ENCODE assay signal across 14 cellular contexts in genomic region chr4:47530801-47531200, GRCh38. TPM values are rescaled to one million over a fixed set of nuclear protein-coding genes. Genes with fewer than 3 reads are reported as not detected.
DNase-seq lines count a peak whose midpoint lies in the region; ATAC-seq and TF ChIP-seq lines count a peak whose summit lies in the region.
"Had no signal": no experiment of that assay in that cellular context is flagged by ENCODE, and none has a peak within 500 bp of the region (broad histone marks: within the 10 kb centered on the region; RNA-seq: fewer than 3 reads in every experiment).

No MANE protein-coding gene starts in this region.

- peak overlapping the region; percentile 46 for H3K27ac Mint-ChIP-seq in CD4-positive, alpha-beta T cell
- H3K27ac Mint-ChIP-seq in osteocyte (ENCODE audit: unreplicated experiment): peak overlapping the region; percentile 76

- H3K27me3 Mint-ChIP-seq in CD4-positive, alpha-beta T cell: no peaks in the 10 kb centered on the region
- H3K27me3 Mint-ChIP-seq in osteocyte (ENCODE audit: unreplicated experiment): no peaks in the 10 kb centered on the region

- POLR2A ChIA-PET in CD4-positive, alpha-beta T cell (lab: Charles Lee): interaction anchor here (1.6 to 1.7 kb wide), 2 partner anchors 46 to 68 kb away, joined by 3 to 8 read pairs; partner anchors contain the start of genes ATP10D and COMMD8

- BruUV-seq in mammary epithelial cell (replicated peaks; lab: Mats Ljungman, UMichigan): TSS peak; percentile 61

- H3K79me2 ChIP-seq in mammary epithelial cell (ENCODE audit: insufficient read depth, low read length): peaks cover 30% of the 10 kb centered on the region

- H3K9me3 Mint-ChIP-seq in CD4-positive, alpha-beta T cell: peaks cover 6% of the 10 kb centered on the region
- H3K9me3 Mint-ChIP-seq in osteocyte (ENCODE audit: unreplicated experiment): peaks cover 26% of the 10 kb centered on the region

- H3K4me1 Mint-ChIP-seq in CD4-positive, alpha-beta T cell (ENCODE audit: low read depth): peaks cover 46% of the 10 kb centered on the region
- peaks cover 42% of the 10 kb centered on the region for H3K4me1 Mint-ChIP-seq in osteocyte (ENCODE audit: unreplicated experiment)

- peaks cover 9% of the 10 kb centered on the region for H3K36me3 ChIP-seq in mammary epithelial cell (ENCODE audit: insufficient read depth, low read length)

- no peak overlapping the region for H3K4me3 ChIP-seq in mammary epithelial cell (replicated peaks in 1 of 3; ENCODE audit: insufficient read depth in 1 of 3, low read depth in 2 of 3, low read length in 3 of 3)
- H3K4me3 ChIP-seq: body of pancreas had no signal

- dilution Hi-C loops in mammary epithelial cell (cut with HindIII; ENCODE audit: low sequenced_read_pairs): no loop called here

- no peak for TF ChIP-seq CTCF in CD4-positive, alpha-beta T cell (IDR thresholded peaks at IDR 0.05)
- TF ChIP-seq CTCF in mammary epithelial cell (conservative IDR thresholded peaks at IDR 0.05 in 1 of 2, IDR thresholded peaks at IDR 0.05 in 1 of 2; ENCODE audit: extremely low read depth in 1 of 2, insufficient read depth in 1 of 2, low read depth in 1 of 2, low read length in 2 of 2) (no peak), osteocyte (IDR thresholded peaks at IDR 0.05) (no peak)

- peak overlapping the region; percentile 55 for H3K4me2 ChIP-seq in mammary epithelial cell (ENCODE audit: insufficient read depth, low read depth, low read length)

- intact Hi-C loops in CD4-positive, alpha-beta T cell (cut with DNase I, micrococcal nuclease): loop anchor here in 1 of 2 experiments (1.0 kb wide), 1 partner anchor 14 kb away; no protein-coding TSS in a partner anchor
- intact Hi-C loops in mammary epithelial cell (cut with micrococcal nuclease): loop anchor here (1.0 to 2.0 kb wide), 3 partner anchors 12 to 20 kb away; no protein-coding TSS in a partner anchor

- no peak for ATAC-seq in CD4-positive, alpha-beta T cell (ENCODE audit: poor library complexity)
- no peak for ATAC-seq in GM19397 (IDR thresholded peaks at IDR 0.05; ENCODE audit: unreplicated experiment)
- ATAC-seq in GM18520 (IDR thresholded peaks at IDR 0.05; ENCODE audit: unreplicated experiment): no peak
- no peak for ATAC-seq in esophagus mucosa

- WGBS in mammary epithelial cell (ENCODE audit: low coverage, missing lambda C conversion rate): 80% methylated on average over 1 of the region's 1 CpG

- peaks cover 70% of the 10 kb centered on the region for H3K4me1 ChIP-seq in mammary epithelial cell (ENCODE audit: insufficient read depth, low read length)

- H3K9ac ChIP-seq in mammary epithelial cell (ENCODE audit: insufficient read depth, low read length): no peak overlapping the region

- no peak overlapping the region for H3K27ac ChIP-seq in CD4-positive, alpha-beta T cell (ENCODE audit: low read depth, low read length)
- peak overlapping the region; percentile 77 for H3K27ac ChIP-seq in mammary epithelial cell (ENCODE audit: insufficient read depth, low read depth, low read length)

- no peak for DNase-seq in CD4-positive, alpha-beta T cell
- DNase-seq in M059J (ENCODE audit: low read depth) (peak; percentile 62), mammary epithelial cell (no peak), osteocyte (ENCODE audit: extremely low spot score, unreplicated experiment) (no peak), medulla oblongata (ENCODE audit: extremely low spot score) (no peak)
- DNase-seq: activated T-cell treated with anti-CD3 and anti-CD28 coated beads, Interleukin-2, amount 50 U/mL, for 72 hours; body of pancreas; GF-D8; head of caudate nucleus; NCI-H1694; stimulated activated CD8-positive, alpha-beta memory T cell treated with anti-CD3 and anti-CD28 coated beads, Interleukin-4, amount 100 ng/mL, for 48 hours had no signal

- no peaks in the 10 kb centered on the region for H3K9me3 ChIP-seq in CD4-positive, alpha-beta T cell (ENCODE audit: control insufficient read depth, low read length)
- H3K9me3 ChIP-seq in mammary epithelial cell (replicated peaks; ENCODE audit: insufficient read depth, low read length): no peaks in the 10 kb centered on the region
- H3K9me3 ChIP-seq: body of pancreas had no signal

- CTCF ChIA-PET in CD4-positive, alpha-beta T cell (lab: Charles Lee): no interaction called here
- CTCF ChIA-PET in mammary epithelial cell (lab: Charles Lee; ENCODE audit: low non-redundant PET): no interaction called here

- in situ Hi-C loops in mammary epithelial cell (cut with MboI; ENCODE audit: low sequenced_read_pairs in 2 of 2): no loop called here

- H2AFZ ChIP-seq in mammary epithelial cell (ENCODE audit: low read depth, low read length): no peak overlapping the region

- peaks cover 7% of the 10 kb centered on the region for H3K36me3 Mint-ChIP-seq in CD4-positive, alpha-beta T cell (ENCODE audit: low read depth)
- H3K36me3 Mint-ChIP-seq in osteocyte (ENCODE audit: unreplicated experiment): peaks cover 58% of the 10 kb centered on the region

- no peak overlapping the region for H3K4me3 Mint-ChIP-seq in CD4-positive, alpha-beta T cell
- H3K4me3 Mint-ChIP-seq in osteocyte (ENCODE audit: unreplicated experiment): no peak overlapping the region
- H3K4me3 Mint-ChIP-seq: activated T-cell treated with anti-CD3 and anti-CD28 coated beads, Interleukin-2, amount 50 U/mL, for 72 hours had no signal

- H3K27me3 ChIP-seq in CD4-positive, alpha-beta T cell (ENCODE audit: control insufficient read depth, insufficient read depth, low read length): no peaks in the 10 kb centered on the region
- H3K27me3 ChIP-seq in mammary epithelial cell (ENCODE audit: insufficient read depth, low read length): no peaks in the 10 kb centered on the region
- H3K27me3 ChIP-seq: body of pancreas had no signal

- no peaks in the 10 kb centered on the region for H4K20me1 ChIP-seq in mammary epithelial cell (ENCODE audit: insufficient read depth, low read length)

RNA-seq across cellular contexts. Expression of gene ATP10D, which starts 45.7 kb away (rescaled TPM):
- 1 to 10 TPM; 1.1 to 1.7 TPM for total RNA-seq in CD4-positive, alpha-beta T cell
- 26.4 and 44.5 TPM in 2 replicates for total RNA-seq in M059J (2014; rRNA removed; shearing (Covaris generic))
- total RNA-seq in mammary epithelial cell (10 to 100 TPM; 71.6 to 88.4 TPM), osteocyte (36.2 and 41.6 TPM in 2 replicates), esophagus mucosa (50.2 TPM)
- 30.2 TPM for polyA plus RNA-seq in mammary epithelial cell
- polyA minus RNA-seq in mammary epithelial cell: 151 TPM

Comparison
In these comparisons a context has a peak if more than half of its experiments do, and no peak if none do; other contexts are left out.
1. RNA of gene ATP10D, which starts 45.7 kb away (total RNA-seq): 71.6 to 88.4 TPM in mammary epithelial cell, 50.2 TPM in esophagus mucosa (single experiment), 26.4 to 44.5 TPM in M059J and 36.2 to 41.6 TPM in osteocyte; 1.1 to 1.7 TPM in CD4-positive, alpha-beta T cell; every median in the first group is over 10 times any median in the second.